20 cellular contexts compared by ENCODE assay signal in genomic region chr11:118374729-118375128, GRCh38. TPM values are rescaled to one million over a fixed set of nuclear protein-coding genes. Genes with fewer than 3 reads are reported as not detected.
"Had no signal": no experiment of that assay in that cellular context is flagged by ENCODE, and none has a peak within 500 bp of the region (broad histone marks: within the 10 kb centered on the region; RNA-seq: fewer than 3 reads in every experiment).

No MANE protein-coding gene starts in this region.

- H3K27me3 ChIP-seq: breast epithelium, hepatocyte, left lung, upper lobe of right lung had no signal

- H2AFZ ChIP-seq: hepatocyte had no signal

- H3K27ac ChIP-seq: hepatocyte, left lung, upper lobe of right lung, VCaP had no signal

- H3K27ac Mint-ChIP-seq: activated naive CD4-positive, alpha-beta T cell treated with anti-CD3 and anti-CD28 coated beads, Interleukin-2, amount 10 ng/mL, durations not matched to agents 7 days and 5 days; nephron progenitor cell had no signal

- H3K4me1 Mint-ChIP-seq: nephron progenitor cell had no signal

- DNase-seq: activated CD4-positive, alpha-beta T cell treated with anti-CD3 and anti-CD28 coated beads, Interleukin-2, amount 50 U/mL, for 4 hours; activated CD4-positive, CD25-positive, alpha-beta regulatory T cell treated with anti-CD3 and anti-CD28 coated beads, Interleukin-2, amount 50 U/mL, for 72 hours; activated naive CD4-positive, alpha-beta T cell treated with anti-CD3 and anti-CD28 coated beads, Interleukin-2, amount 10 ng/mL, durations not matched to agents 7 days and 5 days; effector CD4-positive, alpha-beta T cell; left lung; nephron progenitor cell; nucleus accumbens; stimulated activated CD4-positive, alpha-beta T cell treated with anti-CD3 and anti-CD28 coated beads, Interleukin-12 subunit alpha, Interleukin-12 subunit beta, amount 100 ng/mL, for 4 hours; stimulated activated CD4-positive, alpha-beta T cell treated with anti-CD3 and anti-CD28 coated beads, Interleukin-1b, Interleukin-23, amount 100 ng/mL, for 48 hours; stimulated activated CD8-positive, alpha-beta memory T cell treated with anti-CD3 and anti-CD28 coated beads, Interleukin-4, amount 100 ng/mL, for 48 hours; stimulated activated naive CD4-positive, alpha-beta T cell; T-helper 2 cell; upper lobe of right lung had no signal

- ATAC-seq: left lung, upper lobe of right lung had no signal

- H3K9me3 ChIP-seq: breast epithelium, left lung, upper lobe of right lung had no signal

- H3K27me3 Mint-ChIP-seq: activated naive CD4-positive, alpha-beta T cell treated with anti-CD3 and anti-CD28 coated beads, Interleukin-2, amount 10 ng/mL, durations not matched to agents 7 days and 5 days had no signal

- H3K4me3 ChIP-seq: breast epithelium, hepatocyte, left lung, upper lobe of right lung had no signal

- H3K79me2 ChIP-seq: hepatocyte had no signal

- H3K9me3 Mint-ChIP-seq: activated naive CD4-positive, alpha-beta T cell treated with anti-CD3 and anti-CD28 coated beads, Interleukin-2, amount 10 ng/mL, durations not matched to agents 7 days and 5 days; nephron progenitor cell had no signal

- H3K4me3 Mint-ChIP-seq: activated naive CD4-positive, alpha-beta T cell treated with anti-CD3 and anti-CD28 coated beads, Interleukin-2, amount 10 ng/mL, durations not matched to agents 7 days and 5 days; nephron progenitor cell had no signal

- H3K4me2 ChIP-seq: hepatocyte had no signal

- H3K4me1 ChIP-seq: breast epithelium, left lung, upper lobe of right lung had no signal

RNA-seq across cellular contexts. Expression of gene CD3G, which starts 30.6 kb away (rescaled TPM):
- total RNA-seq: astrocyte, lung microvascular endothelial cell, myocyte had no signal
- polyA plus RNA-seq: keratinocyte had no signal

RNA-seq across cellular contexts. Expression of gene CD3D, which starts 32.2 kb away (rescaled TPM):
- total RNA-seq: lung microvascular endothelial cell, myocyte had no signal
- polyA plus RNA-seq: keratinocyte had no signal
